Comparison of ENCODE assay signal across 16 cellular contexts in the genomic region with DNA sequence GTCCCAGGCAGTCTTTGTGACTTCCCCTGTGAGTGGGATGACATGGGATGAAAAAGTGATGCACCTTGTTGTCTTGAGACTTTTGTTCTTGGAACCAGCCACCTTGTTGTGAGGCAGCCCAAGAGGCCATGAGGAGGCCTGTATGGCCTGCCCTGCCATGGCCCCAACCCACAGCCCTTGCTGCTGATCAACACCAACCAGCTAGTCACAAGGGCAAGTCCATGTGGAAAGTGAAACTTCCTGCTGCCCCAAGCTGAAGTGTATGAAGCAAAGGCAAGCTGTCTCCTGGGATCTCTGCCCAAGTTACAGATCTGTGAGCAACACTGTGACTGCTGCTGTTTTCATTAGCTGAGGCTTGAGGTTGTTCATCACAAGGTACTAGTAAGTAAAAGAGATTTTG. TPM values are rescaled to one million over a fixed set of nuclear protein-coding genes. Genes with fewer than 3 reads are reported as not detected.
A peak's percentile ranks its signal among the peaks of the same experiment; 100 is the strongest.
DNase-seq lines count a peak whose midpoint lies in the region; ATAC-seq and TF ChIP-seq lines count a peak whose summit lies in the region.
"Had no signal": no experiment of that assay in that cellular context is flagged by ENCODE, and none has a peak within 500 bp of the region (broad histone marks: within the 10 kb centered on the region; RNA-seq: fewer than 3 reads in every experiment).

No MANE protein-coding gene starts in this region.

- no peak overlapping the region for H3K9ac ChIP-seq in GM23248

- H3K27me3 ChIP-seq in GM23248 (replicated peaks; ENCODE audit: insufficient read depth) (no peaks in the 10 kb centered on the region; the same call in 1 of the 2 replicates), left lung (peaks cover 3 to 23% of the 10 kb centered on the region in 2 donors), lower lobe of right lung (ENCODE audit: low read depth) (peaks cover 9% of the 10 kb centered on the region)
- H3K27me3 ChIP-seq in CD8-positive, alpha-beta memory T cell (ENCODE audit: insufficient read depth, low read length, poor library complexity, severe bottlenecking): no peaks in the 10 kb centered on the region
- H3K27me3 ChIP-seq: ascending aorta had no signal

- no peak overlapping the region for H3K4me2 ChIP-seq in GM23248 (ENCODE audit: unreplicated experiment)

- CTCF ChIA-PET in CD8-positive, alpha-beta memory T cell (lab: Charles Lee): no interaction called here

- no peaks in the 10 kb centered on the region for H3K9me3 Mint-ChIP-seq in activated naive CD8-positive, alpha-beta T cell treated with anti-CD3 and anti-CD28 coated beads, Interleukin-2, amount 50 U/mL, for 24 hours
- H3K9me3 Mint-ChIP-seq in CD8-positive, alpha-beta memory T cell: no peaks in the 10 kb centered on the region
- H3K9me3 Mint-ChIP-seq: activated T-cell treated with anti-CD3 and anti-CD28 coated beads, Interleukin-2, amount 50 U/mL, for 4 hours had no signal

- no peak overlapping the region for H3K4me3 ChIP-seq in GM23248
- H3K4me3 ChIP-seq in left lung: no peak overlapping the region
- H3K4me3 ChIP-seq in lower lobe of right lung: no peak overlapping the region
- H3K4me3 ChIP-seq in CD8-positive, alpha-beta memory T cell (ENCODE audit: low read length): no peak overlapping the region
- H3K4me3 ChIP-seq: ascending aorta, psoas muscle had no signal

- in situ Hi-C loops in GM23248 (cut with MboI): no loop called here

- H3K27ac Mint-ChIP-seq in activated naive CD8-positive, alpha-beta T cell treated with anti-CD3 and anti-CD28 coated beads, Interleukin-2, amount 50 U/mL, for 24 hours: no peak overlapping the region
- H3K27ac Mint-ChIP-seq in CD8-positive, alpha-beta memory T cell: peak overlapping the region in 3 of 8 donors; percentile 10 to 47 (median 15)

- no peak overlapping the region for H2AFZ ChIP-seq in GM23248

- TF ChIP-seq CTCF in left lung (IDR thresholded peaks at IDR 0.05): no peak
- no peak for TF ChIP-seq CTCF in lower lobe of right lung (IDR thresholded peaks at IDR 0.05)

- H3K79me2 ChIP-seq in GM23248 (ENCODE audit: insufficient read depth): no peaks in the 10 kb centered on the region

- peak; percentile 52 for ATAC-seq in activated naive CD8-positive, alpha-beta T cell treated with anti-CD3 and anti-CD28 coated beads, Interleukin-2, amount 50 U/mL, for 24 hours
- peak; percentile 53 for ATAC-seq in left lung
- no peak for ATAC-seq in lower lobe of right lung
- ATAC-seq: activated T-cell treated with anti-CD3 and anti-CD28 coated beads, Interleukin-2, amount 50 U/mL, for 4 hours; psoas muscle had no signal

- H3F3A ChIP-seq in GM23248 (ENCODE audit: insufficient read depth): no peaks in the 10 kb centered on the region

- no peaks in the 10 kb centered on the region for H3K27me3 Mint-ChIP-seq in activated naive CD8-positive, alpha-beta T cell treated with anti-CD3 and anti-CD28 coated beads, Interleukin-2, amount 50 U/mL, for 24 hours
- peaks cover 8 to 21% of the 10 kb centered on the region in 2 donors for H3K27me3 Mint-ChIP-seq in CD8-positive, alpha-beta memory T cell

- no peak overlapping the region for H3K4me3 Mint-ChIP-seq in activated naive CD8-positive, alpha-beta T cell treated with anti-CD3 and anti-CD28 coated beads, Interleukin-2, amount 50 U/mL, for 24 hours
- peak overlapping the region in 1 of 7 donors; percentile 36 for H3K4me3 Mint-ChIP-seq in CD8-positive, alpha-beta memory T cell
- H3K4me3 Mint-ChIP-seq: activated T-cell treated with anti-CD3 and anti-CD28 coated beads, Interleukin-2, amount 50 U/mL, for 4 hours had no signal

- H3K9me3 ChIP-seq in GM23248 (ENCODE audit: low read depth) (no peaks in the 10 kb centered on the region), left lung (no peaks in the 10 kb centered on the region), lower lobe of right lung (no peaks in the 10 kb centered on the region)
- no peaks in the 10 kb centered on the region for H3K9me3 ChIP-seq in CD8-positive, alpha-beta memory T cell (ENCODE audit: low read length)
- H3K9me3 ChIP-seq: ascending aorta, psoas muscle had no signal

- H3K4me1 ChIP-seq in GM23248 (ENCODE audit: insufficient read depth) (0 out of 2 replicates have a peak, but pooled peaks cover 2% of the 10 kb centered on the region), left lung (no peaks in the 10 kb centered on the region), lower lobe of right lung (no peaks in the 10 kb centered on the region)
- peaks cover 15% of the 10 kb centered on the region for H3K4me1 ChIP-seq in CD8-positive, alpha-beta memory T cell (ENCODE audit: insufficient read depth, low read length)
- H3K4me1 ChIP-seq: ascending aorta, psoas muscle had no signal

- no peak overlapping the region for H3K27ac ChIP-seq in GM23248
- H3K27ac ChIP-seq in left lung: no peak overlapping the region
- H3K27ac ChIP-seq in lower lobe of right lung: no peak overlapping the region
- no peak overlapping the region for H3K27ac ChIP-seq in CD8-positive, alpha-beta memory T cell (ENCODE audit: low read depth, low read length)
- H3K27ac ChIP-seq: ascending aorta, C4-2B, psoas muscle had no signal

- DNase-seq in AG08396 (ENCODE audit: low spot score) (peak; percentile 36), GM23248 (peak; percentile 55), left lung (peak in 1 of 2 donors; percentile 39), lower lobe of right lung (no peak), OCI-M2 (lab: John Stamatoyannopoulos, UW; ENCODE audit: unreplicated experiment) (no peak), RKO (ENCODE audit: low spot score) (no peak)
- DNase-seq in activated naive CD8-positive, alpha-beta T cell treated with anti-CD3 and anti-CD28 coated beads, Interleukin-2, amount 50 U/mL, for 24 hours: no peak
- DNase-seq in CD8-positive, alpha-beta memory T cell: no peak
- DNase-seq: activated T-cell treated with anti-CD3 and anti-CD28 coated beads, Interleukin-2, amount 50 U/mL, for 4 hours; effector CD4-positive, alpha-beta T cell; GF-D8; glutamatergic neuron; NCI-H2171; psoas muscle had no signal

- no peaks in the 10 kb centered on the region for H3K36me3 ChIP-seq in GM23248 (ENCODE audit: low read depth)
- no peaks in the 10 kb centered on the region for H3K36me3 ChIP-seq in left lung
- no peaks in the 10 kb centered on the region for H3K36me3 ChIP-seq in lower lobe of right lung
- no peaks in the 10 kb centered on the region for H3K36me3 ChIP-seq in CD8-positive, alpha-beta memory T cell (ENCODE audit: insufficient read depth, low read length)
- H3K36me3 ChIP-seq: ascending aorta had no signal

- no peaks in the 10 kb centered on the region for H3K36me3 Mint-ChIP-seq in activated naive CD8-positive, alpha-beta T cell treated with anti-CD3 and anti-CD28 coated beads, Interleukin-2, amount 50 U/mL, for 24 hours (ENCODE audit: low read depth)
- H3K36me3 Mint-ChIP-seq in CD8-positive, alpha-beta memory T cell: no peaks in the 10 kb centered on the region

- POLR2A ChIA-PET in CD8-positive, alpha-beta memory T cell (lab: Charles Lee): no interaction called here

- intact Hi-C loops in left lung (cut with DNase I) (no loop called here), lower lobe of right lung (cut with DNase I) (no loop called here)

- H3K9me2 ChIP-seq in GM23248 (ENCODE audit: insufficient read depth): no peaks in the 10 kb centered on the region

- peaks cover 38% of the 10 kb centered on the region for H3K4me1 Mint-ChIP-seq in activated naive CD8-positive, alpha-beta T cell treated with anti-CD3 and anti-CD28 coated beads, Interleukin-2, amount 50 U/mL, for 24 hours
- peaks cover 14 to 33% (median 24%) of the 10 kb centered on the region in 3 donors for H3K4me1 Mint-ChIP-seq in CD8-positive, alpha-beta memory T cell

- H4K20me1 ChIP-seq in GM23248 (ENCODE audit: insufficient read depth): no peaks in the 10 kb centered on the region

RNA-seq across cellular contexts. Expression of a gene that starts 21.6 kb away (rescaled TPM):
- total RNA-seq in GM23248 (2014; rRNA removed; shearing (Covaris generic)): 9.9 and 16.2 TPM in 2 replicates
- 37.7 and 40.0 TPM in 2 replicates for polyA plus RNA-seq in GM23248 (2016; fragmentation: Nextera tagmentation; extraction: Ambion mirVana)
- total RNA-seq in left lung (10 to 100 TPM; 16.9 to 27.3 TPM), lower lobe of right lung (23.3 TPM)
- total RNA-seq in CD8-positive, alpha-beta memory T cell: 10 to 100 TPM; 20.7 to 23.3 TPM
- 22.2 TPM for polyA plus RNA-seq in CD8-positive, alpha-beta memory T cell

Comparison
In these comparisons a context has a peak if more than half of its experiments do, and no peak if none do; other contexts are left out.
1. DNase-seq: peak in AG08396 (single experiment) and GM23248 (single experiment); none in activated naive CD8-positive, alpha-beta T cell treated with anti-CD3 and anti-CD28 coated beads, Interleukin-2, amount 50 U/mL, for 24 hours (single experiment), lower lobe of right lung (single experiment), OCI-M2 (single experiment), RKO (single experiment) and CD8-positive, alpha-beta memory T cell (0 of 5).
2. ATAC-seq: peak in activated naive CD8-positive, alpha-beta T cell treated with anti-CD3 and anti-CD28 coated beads, Interleukin-2, amount 50 U/mL, for 24 hours (single experiment) and left lung (single experiment); none in lower lobe of right lung (0 of 2).